ENCODE assay signal across 21 cellular contexts in the genomic region with DNA sequence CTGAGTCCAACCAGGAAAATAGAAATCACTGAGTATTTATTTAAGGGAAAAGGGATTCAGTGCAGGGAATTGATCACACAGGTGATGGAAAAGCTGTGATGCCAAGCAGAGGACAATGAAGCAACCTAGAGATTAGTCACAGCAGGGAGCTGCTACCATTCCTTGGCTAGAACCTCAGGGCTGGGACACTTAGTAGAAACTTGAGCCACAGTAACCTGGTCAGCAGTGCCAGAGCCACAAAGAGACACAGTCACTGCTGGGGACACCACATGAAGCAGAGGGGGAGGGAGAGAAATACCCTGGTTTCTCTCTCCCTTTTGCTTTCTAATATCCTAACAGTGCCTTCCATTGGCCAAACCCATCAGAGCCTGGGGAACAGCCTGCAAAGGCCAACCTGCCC. TPM values are rescaled to one million over a fixed set of nuclear protein-coding genes. Genes with fewer than 3 reads are reported as not detected.
"Had no signal": no experiment of that assay in that cellular context is flagged by ENCODE, and none has a peak within 500 bp of the region (broad histone marks: within the 10 kb centered on the region; RNA-seq: fewer than 3 reads in every experiment).

No MANE protein-coding gene starts in this region.

- H3K36me3 ChIP-seq: gastroesophageal sphincter, lower lobe of right lung, sigmoid colon, spleen had no signal

- H3K27ac ChIP-seq: gastroesophageal sphincter, lower lobe of right lung, sigmoid colon, spleen had no signal

- ATAC-seq: activated CD8-positive, alpha-beta T cell treated with anti-CD3 and anti-CD28 coated beads for 36 hours; activated T-helper 17 cell treated with anti-CD3 and anti-CD28 coated beads, Interleukin-2, amount 50 U/mL, for 72 hours; lower lobe of right lung; stimulated activated naive B cell treated with anti-CD40 and anti-IgM and Interleukin-4, amounts not matched to agents 10 μg/mL and 1 μg/mL and 100 μg/mL, for 72 hours; WTC11 had no signal

- H3K27me3 ChIP-seq: gastroesophageal sphincter, sigmoid colon had no signal

- H3K9me3 Mint-ChIP-seq: activated CD4-positive, alpha-beta T cell treated with anti-CD3 and anti-CD28 coated beads, Interleukin-2, amount 10 ng/mL, durations not matched to agents 24 days and 14 days; activated CD8-positive, alpha-beta T cell treated with anti-CD3 and anti-CD28 coated beads for 36 hours; activated naive CD8-positive, alpha-beta T cell treated with anti-CD3 and anti-CD28 coated beads for 36 hours; activated T-helper 17 cell treated with anti-CD3 and anti-CD28 coated beads, Interleukin-2, amount 50 U/mL, for 72 hours; nephron progenitor cell; stimulated activated naive B cell treated with anti-CD40 and anti-IgM and Interleukin-4, amounts not matched to agents 10 μg/mL and 1 μg/mL and 100 μg/mL, for 72 hours; T-helper 2 cell treated with Interferon-gamma antibody and Interleukin-4, amounts not matched to agents 5 μg/mL and 100 μg/mL, for 36 hours; WTC11 had no signal

- DNase-seq: activated CD4-positive, alpha-beta T cell treated with anti-CD3 and anti-CD28 coated beads, Interleukin-2, amount 10 ng/mL, durations not matched to agents 24 days and 14 days; activated CD8-positive, alpha-beta T cell treated with anti-CD3 and anti-CD28 coated beads for 36 hours; activated naive CD4-positive, alpha-beta T cell; activated naive CD8-positive, alpha-beta T cell treated with anti-CD3 and anti-CD28 coated beads for 36 hours; activated T-cell treated with anti-CD3 and anti-CD28 coated beads, Interleukin-2, amount 50 U/mL, for 1 hour; amniotic stem cell; caudate nucleus; lower lobe of right lung; midbrain; nephron progenitor cell; nucleus accumbens; sigmoid colon; spleen; stimulated activated naive B cell treated with anti-CD40 and anti-IgM and Interleukin-4, amounts not matched to agents 10 μg/mL and 1 μg/mL and 100 μg/mL, for 72 hours had no signal

- H3K36me3 Mint-ChIP-seq: activated naive CD8-positive, alpha-beta T cell treated with anti-CD3 and anti-CD28 coated beads for 36 hours; stimulated activated naive B cell treated with anti-CD40 and anti-IgM and Interleukin-4, amounts not matched to agents 10 μg/mL and 1 μg/mL and 100 μg/mL, for 72 hours; WTC11 had no signal

- H3K4me1 Mint-ChIP-seq: activated CD4-positive, alpha-beta T cell treated with anti-CD3 and anti-CD28 coated beads, Interleukin-2, amount 10 ng/mL, durations not matched to agents 24 days and 14 days; activated naive CD8-positive, alpha-beta T cell treated with anti-CD3 and anti-CD28 coated beads for 36 hours; activated T-helper 17 cell treated with anti-CD3 and anti-CD28 coated beads, Interleukin-2, amount 50 U/mL, for 72 hours; stimulated activated naive B cell treated with anti-CD40 and anti-IgM and Interleukin-4, amounts not matched to agents 10 μg/mL and 1 μg/mL and 100 μg/mL, for 72 hours had no signal

- H3K27ac Mint-ChIP-seq: activated CD4-positive, alpha-beta T cell treated with anti-CD3 and anti-CD28 coated beads, Interleukin-2, amount 10 ng/mL, durations not matched to agents 24 days and 14 days; activated CD8-positive, alpha-beta T cell treated with anti-CD3 and anti-CD28 coated beads for 36 hours; activated naive CD8-positive, alpha-beta T cell treated with anti-CD3 and anti-CD28 coated beads for 36 hours; activated T-helper 17 cell treated with anti-CD3 and anti-CD28 coated beads, Interleukin-2, amount 50 U/mL, for 72 hours; nephron progenitor cell; stimulated activated naive B cell treated with anti-CD40 and anti-IgM and Interleukin-4, amounts not matched to agents 10 μg/mL and 1 μg/mL and 100 μg/mL, for 72 hours; T-helper 2 cell treated with Interferon-gamma antibody and Interleukin-4, amounts not matched to agents 5 μg/mL and 100 μg/mL, for 36 hours; WTC11 had no signal

- H3K4me3 ChIP-seq: gastroesophageal sphincter, lower lobe of right lung, sigmoid colon, spleen had no signal

- H3K9me3 ChIP-seq: gastroesophageal sphincter, lower lobe of right lung, sigmoid colon, spleen had no signal

- H3K4me1 ChIP-seq: gastroesophageal sphincter, lower lobe of right lung, sigmoid colon, spleen had no signal

- H3K4me3 Mint-ChIP-seq: activated CD4-positive, alpha-beta T cell treated with anti-CD3 and anti-CD28 coated beads, Interleukin-2, amount 10 ng/mL, durations not matched to agents 24 days and 14 days; activated CD8-positive, alpha-beta T cell treated with anti-CD3 and anti-CD28 coated beads for 36 hours; activated naive CD8-positive, alpha-beta T cell treated with anti-CD3 and anti-CD28 coated beads for 36 hours; activated T-helper 17 cell treated with anti-CD3 and anti-CD28 coated beads, Interleukin-2, amount 50 U/mL, for 72 hours; nephron progenitor cell; stimulated activated naive B cell treated with anti-CD40 and anti-IgM and Interleukin-4, amounts not matched to agents 10 μg/mL and 1 μg/mL and 100 μg/mL, for 72 hours; T-helper 2 cell treated with Interferon-gamma antibody and Interleukin-4, amounts not matched to agents 5 μg/mL and 100 μg/mL, for 36 hours; WTC11 had no signal

RNA-seq across cellular contexts. Expression of a gene that starts 38.7 kb away (rescaled TPM):
- total RNA-seq: activated CD4-positive, alpha-beta T cell treated with anti-CD3 and anti-CD28 coated beads, Interleukin-2, amount 10 ng/mL, durations not matched to agents 24 days and 14 days; activated CD8-positive, alpha-beta T cell treated with anti-CD3 and anti-CD28 coated beads for 36 hours; activated naive CD8-positive, alpha-beta T cell treated with anti-CD3 and anti-CD28 coated beads for 36 hours; activated T-helper 17 cell treated with anti-CD3 and anti-CD28 coated beads, Interleukin-2, amount 50 U/mL, for 72 hours; dermis microvascular lymphatic vessel endothelial cell; esophagus mucosa; lower lobe of right lung; spleen; ureter had no signal
- polyA plus RNA-seq: spleen had no signal
